Comparison of ENCODE assay signal across 1 cellular context in genomic region chr15:78242128-78242527, GRCh38.
TF ChIP-seq lines count a peak whose summit lies in the region.

No MANE protein-coding gene starts in this region.

TF ChIP-seq in K562, 482 proteins besides CTCF, POLR2A, EP300 and RAD21:
- TF ChIP-seq CTCFL (IDR thresholded peaks at IDR 0.05; ENCODE audit: borderline replicate concordance, insufficient read depth, low read depth, low read length, poor library complexity, severe bottlenecking) (peak; percentile 68), ZNF263 (CRISPR knock-in tag; IDR thresholded peaks at IDR 0.05; ENCODE audit: borderline replicate concordance) (no peak), ZKSCAN1 (IDR thresholded peaks at IDR 0.05; ENCODE audit: low read depth, low read length) (no peak), ESRRA (IDR thresholded peaks at IDR 0.05; ENCODE audit: borderline replicate concordance, low read depth) (no peak), ZNF354B (CRISPR knock-in tag; IDR thresholded peaks at IDR 0.05) (no peak), MTA3 (IDR thresholded peaks at IDR 0.05; ENCODE audit: borderline replicate concordance) (no peak), SMAD4 (CRISPR knock-in tag; conservative IDR thresholded peaks at IDR 0.05) (no peak), ZNF764 (CRISPR knock-in tag; IDR thresholded peaks at IDR 0.05; ENCODE audit: low read depth) (no peak)
